26 cellular contexts compared by ENCODE assay signal in genomic region chr17:10718547-10718946, GRCh38. TPM values are rescaled to one million over a fixed set of nuclear protein-coding genes. Genes with fewer than 3 reads are reported as not detected.
DNase-seq lines count a peak whose midpoint lies in the region; ATAC-seq and TF ChIP-seq lines count a peak whose summit lies in the region.
"Had no signal": no experiment of that assay in that cellular context is flagged by ENCODE, and none has a peak within 500 bp of the region (broad histone marks: within the 10 kb centered on the region; RNA-seq: fewer than 3 reads in every experiment).

No MANE protein-coding gene starts in this region.

- H3K9me3 ChIP-seq in naive thymus-derived CD4-positive, alpha-beta T cell (ENCODE audit: control insufficient read depth in 2 of 3, low read length in 3 of 3) = no peaks in the 10 kb centered on the region
- H3K9me3 ChIP-seq in left ventricle myocardium inferior (replicated peaks) = no peaks in the 10 kb centered on the region
- H3K9me3 ChIP-seq: BE2C, SJSA1 had no signal

- no peaks in the 10 kb centered on the region for H3K27me3 Mint-ChIP-seq in activated T-cell treated with anti-CD3 and anti-CD28 coated beads, Interleukin-2, amount 50 U/mL, for 72 hours (ENCODE audit: low read depth)
- H3K27me3 Mint-ChIP-seq in activated T-cell treated with anti-CD3 and anti-CD28 coated beads, Interleukin-2, amount 50 U/mL, for 24 hours = no peaks in the 10 kb centered on the region
- H3K27me3 Mint-ChIP-seq in central memory CD8-positive, alpha-beta T cell = no peaks in the 10 kb centered on the region
- H3K27me3 Mint-ChIP-seq in naive thymus-derived CD4-positive, alpha-beta T cell = no peaks in the 10 kb centered on the region
- H3K27me3 Mint-ChIP-seq in natural killer cell (ENCODE audit: low read depth in 2 of 2) = no peaks in the 10 kb centered on the region

- DNase-seq in activated T-cell treated with anti-CD3 and anti-CD28 coated beads, Interleukin-2, amount 50 U/mL, for 72 hours = no peak
- no peak for DNase-seq in activated T-cell treated with anti-CD3 and anti-CD28 coated beads, Interleukin-2, amount 50 U/mL, for 24 hours
- no peak for DNase-seq in central memory CD8-positive, alpha-beta T cell (ENCODE audit: low spot score in 2 of 2)
- no peak for DNase-seq in naive thymus-derived CD4-positive, alpha-beta T cell
- DNase-seq in left ventricle myocardium inferior (no peak), natural killer cell (no peak)
- no peak for DNase-seq in activated CD4-positive, alpha-beta T cell treated with anti-CD3 and anti-CD28 coated beads, Interleukin-2, amount 50 U/mL, for 48 hours
- DNase-seq: ACHN, BE2C, DMS153, DND-41, Karpas-422, NCI-H1092 treated with DMSO at 0.1 percent for 48 hours, NCI-H1436 treated with DMSO at 0.1 percent for 48 hours, NCI-H187 treated with DMSO at 0.1 percent for 48 hours, NCI-H2107, NCI-H446, NCI-H524 treated with DMSO at 0.1 percent for 48 hours, NCI-H774, PC-3 had no signal

- H3K4me1 Mint-ChIP-seq in activated T-cell treated with anti-CD3 and anti-CD28 coated beads, Interleukin-2, amount 50 U/mL, for 72 hours (ENCODE audit: low read depth) = peaks cover 12% of the 10 kb centered on the region
- peaks cover 7% of the 10 kb centered on the region for H3K4me1 Mint-ChIP-seq in activated T-cell treated with anti-CD3 and anti-CD28 coated beads, Interleukin-2, amount 50 U/mL, for 24 hours (ENCODE audit: low read depth)
- no peaks in the 10 kb centered on the region for H3K4me1 Mint-ChIP-seq in central memory CD8-positive, alpha-beta T cell
- peaks cover 0 to 18% (median 4%) of the 10 kb centered on the region in 7 donors for H3K4me1 Mint-ChIP-seq in naive thymus-derived CD4-positive, alpha-beta T cell
- H3K4me1 Mint-ChIP-seq in natural killer cell = no peaks in the 10 kb centered on the region
- H3K4me1 Mint-ChIP-seq: CD14-positive monocyte had no signal

- intact Hi-C loops in naive thymus-derived CD4-positive, alpha-beta T cell (cut with micrococcal nuclease) = no loop called here
- intact Hi-C loops in left ventricle myocardium inferior (cut with micrococcal nuclease) (no loop called here), natural killer cell (cut with micrococcal nuclease) (no loop called here)

- no peak overlapping the region for H3K27ac ChIP-seq in naive thymus-derived CD4-positive, alpha-beta T cell (ENCODE audit: low read depth, low read length)
- no peak overlapping the region for H3K27ac ChIP-seq in left ventricle myocardium inferior (replicated peaks)
- H3K27ac ChIP-seq: 22Rv1, HL-60, SJSA1 had no signal

- peak overlapping the region; percentile 76 for H3K27ac Mint-ChIP-seq in activated T-cell treated with anti-CD3 and anti-CD28 coated beads, Interleukin-2, amount 50 U/mL, for 72 hours
- H3K27ac Mint-ChIP-seq in activated T-cell treated with anti-CD3 and anti-CD28 coated beads, Interleukin-2, amount 50 U/mL, for 24 hours = no peak overlapping the region
- H3K27ac Mint-ChIP-seq in central memory CD8-positive, alpha-beta T cell (ENCODE audit: low read depth) = peak overlapping the region; percentile 35
- peak overlapping the region in 6 of 9 donors; percentile 14 to 75 (median 62) for H3K27ac Mint-ChIP-seq in naive thymus-derived CD4-positive, alpha-beta T cell
- H3K27ac Mint-ChIP-seq in natural killer cell = no peak overlapping the region
- H3K27ac Mint-ChIP-seq: CD14-positive monocyte had no signal

- no peaks in the 10 kb centered on the region for H3K36me3 ChIP-seq in naive thymus-derived CD4-positive, alpha-beta T cell (ENCODE audit: control insufficient read depth in 2 of 3, insufficient read depth in 3 of 3, low read length in 3 of 3)
- H3K36me3 ChIP-seq in left ventricle myocardium inferior = peaks cover 22% of the 10 kb centered on the region
- H3K36me3 ChIP-seq: BE2C had no signal

- POLR2A ChIA-PET in naive thymus-derived CD4-positive, alpha-beta T cell (lab: Charles Lee) = interaction anchor here (1.1 kb wide), 2 partner anchors 11 to 16 kb away, joined by 4 to 8 read pairs; partner anchors contain the start of gene TMEM220

- peaks cover 0 to 5% of the 10 kb centered on the region in 2 donors for H3K36me3 Mint-ChIP-seq in activated T-cell treated with anti-CD3 and anti-CD28 coated beads, Interleukin-2, amount 50 U/mL, for 72 hours (ENCODE audit: insufficient read depth in 2 of 2)
- H3K36me3 Mint-ChIP-seq in activated T-cell treated with anti-CD3 and anti-CD28 coated beads, Interleukin-2, amount 50 U/mL, for 24 hours (ENCODE audit: low read depth) = peaks cover 40% of the 10 kb centered on the region
- peaks cover 6% of the 10 kb centered on the region for H3K36me3 Mint-ChIP-seq in central memory CD8-positive, alpha-beta T cell (ENCODE audit: insufficient read depth)
- H3K36me3 Mint-ChIP-seq in naive thymus-derived CD4-positive, alpha-beta T cell = peaks cover 0 to 30% (median 11%) of the 10 kb centered on the region in 5 donors
- no peaks in the 10 kb centered on the region for H3K36me3 Mint-ChIP-seq in natural killer cell

- no peak for ATAC-seq in activated T-cell treated with anti-CD3 and anti-CD28 coated beads, Interleukin-2, amount 50 U/mL, for 72 hours (replicated peaks in 1 of 2)
- ATAC-seq in central memory CD8-positive, alpha-beta T cell (replicated peaks; ENCODE audit: extremely low read depth, poor library complexity, severe bottlenecking) = no peak
- ATAC-seq in naive thymus-derived CD4-positive, alpha-beta T cell = no peak
- ATAC-seq in natural killer cell = no peak
- ATAC-seq: HCT116, PC-3 had no signal

- H3K4me3 ChIP-seq in naive thymus-derived CD4-positive, alpha-beta T cell (ENCODE audit: low read length) = no peak overlapping the region
- no peak overlapping the region for H3K4me3 ChIP-seq in left ventricle myocardium inferior
- H3K4me3 ChIP-seq: SJSA1 had no signal

- no peaks in the 10 kb centered on the region for H3K4me1 ChIP-seq in naive thymus-derived CD4-positive, alpha-beta T cell (ENCODE audit: control insufficient read depth in 2 of 2, insufficient read depth in 2 of 2, low read length in 2 of 2)
- H3K4me1 ChIP-seq in left ventricle myocardium inferior = no peaks in the 10 kb centered on the region
- H3K4me1 ChIP-seq: BE2C, SJSA1 had no signal

- no peaks in the 10 kb centered on the region for H3K27me3 ChIP-seq in naive thymus-derived CD4-positive, alpha-beta T cell (ENCODE audit: control insufficient read depth in 2 of 2, insufficient read depth in 2 of 2, low read length in 2 of 2)
- no peaks in the 10 kb centered on the region for H3K27me3 ChIP-seq in left ventricle myocardium inferior (ENCODE audit: low read depth)
- H3K27me3 ChIP-seq: BE2C, SJSA1 had no signal

- H3K9me3 Mint-ChIP-seq in activated T-cell treated with anti-CD3 and anti-CD28 coated beads, Interleukin-2, amount 50 U/mL, for 72 hours = no peaks in the 10 kb centered on the region
- no peaks in the 10 kb centered on the region for H3K9me3 Mint-ChIP-seq in activated T-cell treated with anti-CD3 and anti-CD28 coated beads, Interleukin-2, amount 50 U/mL, for 24 hours
- no peaks in the 10 kb centered on the region for H3K9me3 Mint-ChIP-seq in central memory CD8-positive, alpha-beta T cell
- no peaks in the 10 kb centered on the region for H3K9me3 Mint-ChIP-seq in naive thymus-derived CD4-positive, alpha-beta T cell
- no peaks in the 10 kb centered on the region for H3K9me3 Mint-ChIP-seq in natural killer cell
- H3K9me3 Mint-ChIP-seq: CD14-positive monocyte had no signal

- TF ChIP-seq CTCF in left ventricle myocardium inferior (IDR thresholded peaks at IDR 0.05; ENCODE audit: borderline replicate concordance) (no peak), natural killer cell (IDR thresholded peaks at IDR 0.05) (no peak)

- H3K4me3 Mint-ChIP-seq in activated T-cell treated with anti-CD3 and anti-CD28 coated beads, Interleukin-2, amount 50 U/mL, for 72 hours = no peak overlapping the region
- H3K4me3 Mint-ChIP-seq in activated T-cell treated with anti-CD3 and anti-CD28 coated beads, Interleukin-2, amount 50 U/mL, for 24 hours = no peak overlapping the region
- no peak overlapping the region for H3K4me3 Mint-ChIP-seq in central memory CD8-positive, alpha-beta T cell
- no peak overlapping the region for H3K4me3 Mint-ChIP-seq in naive thymus-derived CD4-positive, alpha-beta T cell
- H3K4me3 Mint-ChIP-seq in natural killer cell = no peak overlapping the region
- H3K4me3 Mint-ChIP-seq: CD14-positive monocyte had no signal

- CTCF ChIA-PET in naive thymus-derived CD4-positive, alpha-beta T cell (lab: Charles Lee) = no interaction called here

RNA-seq across cellular contexts. Expression of gene TMEM220, which starts 11.3 kb away (rescaled TPM):
- 1 to 10 TPM in 1 of 2 donors, under 1 TPM in 1; 0.89 to 1.8 TPM for total RNA-seq in activated T-cell treated with anti-CD3 and anti-CD28 coated beads, Interleukin-2, amount 50 U/mL, for 72 hours
- total RNA-seq in naive thymus-derived CD4-positive, alpha-beta T cell = 1 to 10 TPM in 4 of 5 experiments, under 1 TPM in 1; 0.65 to 7.4 (median 2.9) TPM
- 1 to 10 TPM; 6.5 to 8.4 TPM for polyA plus RNA-seq in naive thymus-derived CD4-positive, alpha-beta T cell
- total RNA-seq in left ventricle myocardium inferior (6.4 TPM), natural killer cell (1 to 10 TPM in 2 of 3 donors, under 1 TPM in 1; 0.97 to 2.2 (median 1.4) TPM)
- total RNA-seq: H4 had no signal

RNA-seq across cellular contexts. Expression of gene ADPRM, which starts 21.2 kb away (rescaled TPM):
- 10 to 100 TPM; 22.6 to 28.7 TPM for total RNA-seq in activated T-cell treated with anti-CD3 and anti-CD28 coated beads, Interleukin-2, amount 50 U/mL, for 72 hours
- 10 to 100 TPM; 16.4 to 70.4 (median 32.1) TPM for total RNA-seq in naive thymus-derived CD4-positive, alpha-beta T cell
- polyA plus RNA-seq in naive thymus-derived CD4-positive, alpha-beta T cell = 100 to 1,000 TPM; 116 to 120 TPM
- total RNA-seq in left ventricle myocardium inferior = 4.2 TPM
- 10 to 100 TPM in 1 of 3 donors, 1 to 10 TPM in 2; 9.5 to 10.7 (median 9.5) TPM for total RNA-seq in natural killer cell

RNA-seq across cellular contexts. Expression of gene SCO1, which starts 21.2 kb away (rescaled TPM):
- total RNA-seq in activated T-cell treated with anti-CD3 and anti-CD28 coated beads, Interleukin-2, amount 50 U/mL, for 72 hours = 10 to 100 TPM; 27.8 to 32.2 TPM
- total RNA-seq in naive thymus-derived CD4-positive, alpha-beta T cell = 10 to 100 TPM; 13.6 to 29.2 (median 26.7) TPM
- polyA plus RNA-seq in naive thymus-derived CD4-positive, alpha-beta T cell = 10 to 100 TPM; 14.6 to 17.1 TPM
- 36.8 TPM for total RNA-seq in left ventricle myocardium inferior
- total RNA-seq in natural killer cell = 10 to 100 TPM; 13.4 to 22.9 (median 18.8) TPM

Comparison
In these comparisons a context has a peak if more than half of its experiments do, and no peak if none do; other contexts are left out.
1. H3K27ac Mint-ChIP-seq: peak in activated T-cell treated with anti-CD3 and anti-CD28 coated beads, Interleukin-2, amount 50 U/mL, for 72 hours (single experiment), central memory CD8-positive, alpha-beta T cell (single experiment) and naive thymus-derived CD4-positive, alpha-beta T cell (6 of 9); none in activated T-cell treated with anti-CD3 and anti-CD28 coated beads, Interleukin-2, amount 50 U/mL, for 24 hours (single experiment) and natural killer cell (0 of 2).